In genomic region chr3:132723024-132723462, GRCh38 we compare ENCODE assay signal across 1 cellular context.
TF ChIP-seq lines count a peak whose summit lies in the region.

No MANE protein-coding gene starts in this region.

TF ChIP-seq in K562, 482 proteins besides CTCF, POLR2A, EP300 and RAD21 (continued from another document):
- TF ChIP-seq TRIM24 (IDR thresholded peaks at IDR 0.05): no peak
- no peak for TF ChIP-seq SMARCE1 (IDR thresholded peaks at IDR 0.05)
- TF ChIP-seq PRPF4 (IDR thresholded peaks at IDR 0.05; ENCODE audit: insufficient read depth, low read depth, low read length, poor library complexity, severe bottlenecking): no peak
- no peak for TF ChIP-seq NFIX (CRISPR knock-in tag; IDR thresholded peaks at IDR 0.05; ENCODE audit: low read depth)
- TF ChIP-seq, protein P1, sequence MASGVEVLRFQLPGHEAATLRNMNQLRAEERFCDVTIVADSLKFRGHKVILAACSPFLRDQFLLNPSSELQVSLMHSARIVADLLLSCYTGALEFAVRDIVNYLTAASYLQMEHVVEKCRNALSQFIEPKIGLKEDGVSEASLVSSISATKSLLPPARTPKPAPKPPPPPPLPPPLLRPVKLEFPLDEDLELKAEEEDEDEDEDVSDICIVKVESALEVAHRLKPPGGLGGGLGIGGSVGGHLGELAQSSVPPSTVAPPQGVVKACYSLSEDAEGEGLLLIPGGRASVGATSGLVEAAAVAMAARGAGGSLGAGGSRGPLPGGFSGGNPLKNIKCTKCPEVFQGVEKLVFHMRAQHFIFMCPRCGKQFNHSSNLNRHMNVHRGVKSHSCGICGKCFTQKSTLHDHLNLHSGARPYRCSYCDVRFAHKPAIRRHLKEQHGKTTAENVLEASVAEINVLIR (CRISPR knock-in tag; IDR thresholded peaks at IDR 0.05): no peak
- TF ChIP-seq, protein P2, sequence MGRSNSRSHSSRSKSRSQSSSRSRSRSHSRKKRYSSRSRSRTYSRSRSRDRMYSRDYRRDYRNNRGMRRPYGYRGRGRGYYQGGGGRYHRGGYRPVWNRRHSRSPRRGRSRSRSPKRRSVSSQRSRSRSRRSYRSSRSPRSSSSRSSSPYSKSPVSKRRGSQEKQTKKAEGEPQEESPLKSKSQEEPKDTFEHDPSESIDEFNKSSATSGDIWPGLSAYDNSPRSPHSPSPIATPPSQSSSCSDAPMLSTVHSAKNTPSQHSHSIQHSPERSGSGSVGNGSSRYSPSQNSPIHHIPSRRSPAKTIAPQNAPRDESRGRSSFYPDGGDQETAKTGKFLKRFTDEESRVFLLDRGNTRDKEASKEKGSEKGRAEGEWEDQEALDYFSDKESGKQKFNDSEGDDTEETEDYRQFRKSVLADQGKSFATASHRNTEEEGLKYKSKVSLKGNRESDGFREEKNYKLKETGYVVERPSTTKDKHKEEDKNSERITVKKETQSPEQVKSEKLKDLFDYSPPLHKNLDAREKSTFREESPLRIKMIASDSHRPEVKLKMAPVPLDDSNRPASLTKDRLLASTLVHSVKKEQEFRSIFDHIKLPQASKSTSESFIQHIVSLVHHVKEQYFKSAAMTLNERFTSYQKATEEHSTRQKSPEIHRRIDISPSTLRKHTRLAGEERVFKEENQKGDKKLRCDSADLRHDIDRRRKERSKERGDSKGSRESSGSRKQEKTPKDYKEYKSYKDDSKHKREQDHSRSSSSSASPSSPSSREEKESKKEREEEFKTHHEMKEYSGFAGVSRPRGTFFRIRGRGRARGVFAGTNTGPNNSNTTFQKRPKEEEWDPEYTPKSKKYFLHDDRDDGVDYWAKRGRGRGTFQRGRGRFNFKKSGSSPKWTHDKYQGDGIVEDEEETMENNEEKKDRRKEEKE (IDR thresholded peaks at IDR 0.05; ENCODE audit: borderline replicate concordance in 1 of 2, control insufficient read depth in 1 of 2, low read depth in 2 of 2, low read length in 1 of 2): no peak
- TF ChIP-seq PPARD (CRISPR knock-in tag; IDR thresholded peaks at IDR 0.05): no peak
- no peak for TF ChIP-seq SOX6 (IDR thresholded peaks at IDR 0.05)
- TF ChIP-seq ZNF696 (CRISPR knock-in tag; conservative IDR thresholded peaks at IDR 0.05): no peak
- no peak for TF ChIP-seq ZBTB1 (CRISPR knock-in tag; IDR thresholded peaks at IDR 0.05; ENCODE audit: borderline replicate concordance, low read depth)
- no peak for TF ChIP-seq STAG1 (CRISPR knock-in tag; IDR thresholded peaks at IDR 0.05; ENCODE audit: borderline replicate concordance)
- TF ChIP-seq SMARCA4 (IDR thresholded peaks at IDR 0.05): no peak
- TF ChIP-seq, protein P3, sequence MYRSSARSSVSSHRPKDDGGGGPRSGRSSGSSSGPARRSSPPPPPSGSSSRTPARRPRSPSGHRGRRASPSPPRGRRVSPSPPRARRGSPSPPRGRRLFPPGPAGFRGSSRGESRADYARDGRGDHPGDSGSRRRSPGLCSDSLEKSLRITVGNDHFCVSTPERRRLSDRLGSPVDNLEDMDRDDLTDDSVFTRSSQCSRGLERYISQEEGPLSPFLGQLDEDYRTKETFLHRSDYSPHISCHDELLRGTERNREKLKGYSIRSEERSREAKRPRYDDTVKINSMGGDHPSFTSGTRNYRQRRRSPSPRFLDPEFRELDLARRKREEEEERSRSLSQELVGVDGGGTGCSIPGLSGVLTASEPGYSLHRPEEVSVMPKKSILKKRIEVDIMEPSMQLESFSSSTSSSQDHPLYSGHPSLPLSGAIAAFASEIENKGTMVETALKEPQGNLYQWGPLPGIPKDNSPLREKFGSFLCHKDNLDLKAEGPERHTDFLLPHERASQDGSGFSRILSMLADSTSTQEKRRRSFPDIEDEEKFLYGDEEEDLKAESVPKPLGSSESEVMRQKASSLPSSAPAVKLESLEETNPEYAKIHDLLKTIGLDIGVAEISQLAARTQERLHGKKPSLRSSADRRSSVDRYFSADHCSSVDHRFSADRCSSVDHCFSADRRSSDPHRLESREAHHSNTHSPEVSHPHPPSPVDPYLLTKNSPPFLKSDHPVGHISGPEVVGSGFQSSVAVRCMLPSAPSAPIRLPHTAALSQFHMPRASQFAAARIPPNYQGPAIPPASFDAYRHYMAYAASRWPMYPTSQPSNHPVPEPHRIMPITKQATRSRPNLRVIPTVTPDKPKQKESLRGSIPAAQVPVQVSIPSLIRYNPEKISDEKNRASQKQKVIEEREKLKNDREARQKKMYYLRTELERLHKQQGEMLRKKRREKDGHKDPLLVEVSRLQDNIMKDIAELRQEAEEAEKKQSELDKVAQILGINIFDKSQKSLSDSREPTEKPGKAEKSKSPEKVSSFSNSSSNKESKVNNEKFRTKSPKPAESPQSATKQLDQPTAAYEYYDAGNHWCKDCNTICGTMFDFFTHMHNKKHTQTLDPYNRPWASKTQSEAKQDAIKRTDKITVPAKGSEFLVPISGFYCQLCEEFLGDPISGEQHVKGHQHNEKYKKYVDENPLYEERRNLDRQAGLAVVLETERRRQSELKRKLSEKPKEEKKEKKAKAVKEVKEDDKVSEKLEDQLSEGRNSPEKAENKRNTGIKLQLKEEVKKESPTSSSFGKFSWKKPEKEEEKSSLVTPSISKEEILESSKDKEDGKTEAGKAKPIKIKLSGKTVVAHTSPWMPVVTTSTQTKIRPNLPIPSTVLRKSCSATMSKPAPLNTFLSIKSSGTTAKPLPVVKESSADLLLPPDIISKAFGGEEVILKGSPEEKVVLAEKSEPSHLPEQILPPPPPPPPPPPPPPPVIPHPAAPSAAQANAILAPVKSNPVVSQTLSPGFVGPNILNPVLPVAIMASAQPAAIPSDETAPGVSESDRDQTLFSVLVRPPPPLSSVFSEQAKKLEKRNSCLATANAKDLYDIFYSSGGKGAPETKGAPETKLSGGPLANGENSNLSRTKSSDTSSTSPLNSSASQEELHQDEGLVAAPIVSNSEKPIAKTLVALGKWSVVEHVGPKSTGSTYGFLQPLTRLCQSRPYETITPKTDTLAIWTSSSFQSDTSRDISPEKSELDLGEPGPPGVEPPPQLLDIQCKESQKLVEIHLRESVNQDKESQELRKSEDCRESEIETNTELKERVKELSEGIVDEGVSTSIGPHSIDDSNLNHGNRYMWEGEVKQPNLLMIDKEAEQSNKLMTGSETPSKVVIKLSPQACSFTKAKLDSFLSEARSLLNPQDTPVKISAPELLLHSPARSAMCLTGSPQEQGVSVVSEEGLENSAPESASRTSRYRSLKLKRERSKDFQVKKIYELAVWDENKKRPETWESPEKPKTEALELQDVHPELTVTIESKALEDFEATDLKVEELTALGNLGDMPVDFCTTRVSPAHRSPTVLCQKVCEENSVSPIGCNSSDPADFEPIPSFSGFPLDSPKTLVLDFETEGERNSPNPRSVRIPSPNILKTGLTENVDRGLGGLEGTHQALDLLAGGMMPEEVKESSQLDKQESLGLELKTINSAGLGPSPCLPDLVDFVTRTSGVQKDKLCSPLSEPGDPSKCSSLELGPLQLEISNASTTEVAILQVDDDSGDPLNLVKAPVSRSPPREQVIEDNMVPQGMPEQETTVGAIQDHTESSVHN (IDR thresholded peaks at IDR 0.05; ENCODE audit: borderline replicate concordance in 1 of 2, low read depth in 1 of 2): no peak
- no peak for TF ChIP-seq SMARCB1 (IDR thresholded peaks at IDR 0.05; ENCODE audit: insufficient read length, low read depth)
- no peak for TF ChIP-seq MAFF (IDR thresholded peaks at IDR 0.05; ENCODE audit: low read length)
- no peak for TF ChIP-seq CEBPG (CRISPR knock-in tag; IDR thresholded peaks at IDR 0.05)
- TF ChIP-seq CEBPG (tag; conservative IDR thresholded peaks at IDR 0.05 in 1 of 2, IDR thresholded peaks at IDR 0.05 in 1 of 2): 0 out of 4 replicates have a peak, but pooled peaks of 1 of the 2 experiments have one; percentile 16
- TF ChIP-seq ZBTB40 (IDR thresholded peaks at IDR 0.05): peak; percentile 62
- no peak for TF ChIP-seq ZBTB40 (CRISPR knock-in tag; IDR thresholded peaks at IDR 0.05)
- TF ChIP-seq ZNF197 (CRISPR knock-in tag; IDR thresholded peaks at IDR 0.05; ENCODE audit: low read depth): no peak
- peak; percentile 49 for TF ChIP-seq POLR2G (IDR thresholded peaks at IDR 0.05; ENCODE audit: low read depth, low read length)
- TF ChIP-seq MXD1 (CRISPR knock-in tag; IDR thresholded peaks at IDR 0.05; ENCODE audit: borderline replicate concordance, poor library complexity, severe bottlenecking): no peak
- TF ChIP-seq ETV5 (CRISPR knock-in tag; IDR thresholded peaks at IDR 0.05; ENCODE audit: low read depth): no peak
